Comparison of ENCODE assay signal across 1 cellular context in genomic region chr19:18385675-18386542, GRCh38.
TF ChIP-seq lines count a peak whose summit lies in the region.

Gene GDF15 (plus strand): TSS chr19:18386158. CDS start chr19:18386190, 32 bp downstream.

TF ChIP-seq in K562, 482 proteins besides CTCF, POLR2A, EP300 and RAD21 (continued from another document and continues in another):
- no peak for TF ChIP-seq ARID3A (IDR thresholded peaks at IDR 0.05; ENCODE audit: borderline replicate concordance, low read depth, low read length)
- TF ChIP-seq TSC22D4 (tag; IDR thresholded peaks at IDR 0.05) = no peak
- TF ChIP-seq THRAP3 (IDR thresholded peaks at IDR 0.05; ENCODE audit: borderline replicate concordance) = no peak; the same call in 1 of the 2 replicates
- no peak; the same call in 1 of the 2 replicates for TF ChIP-seq ZNF766 (CRISPR knock-in tag; conservative IDR thresholded peaks at IDR 0.05)
- TF ChIP-seq PYGO2 (tag; IDR thresholded peaks at IDR 0.05) = peak; percentile 16; the same call in 1 of the 2 replicates
- TF ChIP-seq RFX7 (CRISPR knock-in tag; IDR thresholded peaks at IDR 0.05) = no peak
- peak; percentile 88 for TF ChIP-seq CXXC5 (CRISPR knock-in tag; IDR thresholded peaks at IDR 0.05)
- TF ChIP-seq SAFB (IDR thresholded peaks at IDR 0.05; ENCODE audit: borderline replicate concordance, low read depth, low read length) = no peak
- TF ChIP-seq CBX3 (IDR thresholded peaks at IDR 0.05; ENCODE audit: borderline replicate concordance in 1 of 2, low read length in 2 of 2) = peak in 1 of 2 experiments; percentile 93; a peak in 2 of 3 replicates
- TF ChIP-seq ZNF592 (IDR thresholded peaks at IDR 0.05) = no peak; the same call in none of the 2 replicates
- no peak for TF ChIP-seq XRCC3 (IDR thresholded peaks at IDR 0.05)
- TF ChIP-seq ZBTB17 (CRISPR knock-in tag; IDR thresholded peaks at IDR 0.05) = peak; percentile 83
- peak; percentile 98 for TF ChIP-seq RBM22 (IDR thresholded peaks at IDR 0.05; ENCODE audit: low read depth, low read length, poor library complexity, severe bottlenecking)
- peak; percentile 55 for TF ChIP-seq ZFP36 (IDR thresholded peaks at IDR 0.05; ENCODE audit: low read depth, low read length, partially characterized antibody)
- TF ChIP-seq RUNX1 (IDR thresholded peaks at IDR 0.05; ENCODE audit: low read depth) = 0 out of 2 replicates have a peak, but pooled peaks have one; percentile 28
- TF ChIP-seq MEF2A (IDR thresholded peaks at IDR 0.05; ENCODE audit: control insufficient read depth, low read depth, low read length) = 0 out of 2 replicates have a peak, but pooled peaks have one; percentile 24
- TF ChIP-seq PRPF4 (IDR thresholded peaks at IDR 0.05; ENCODE audit: insufficient read depth, low read depth, low read length, poor library complexity, severe bottlenecking) = peak; percentile 61
- TF ChIP-seq CHD1 (IDR thresholded peaks at IDR 0.05; ENCODE audit: low read length) = no peak
- peak; percentile 92 for TF ChIP-seq ZNF511 (CRISPR knock-in tag; IDR thresholded peaks at IDR 0.05)
- TF ChIP-seq NCOA1 (IDR thresholded peaks at IDR 0.05; ENCODE audit: low read depth) = peak; percentile 56
- peak; percentile 44; the same call in 1 of the 2 replicates for TF ChIP-seq STAT5A (IDR thresholded peaks at IDR 0.05; ENCODE audit: borderline replicate concordance, low read length)
- no peak for TF ChIP-seq NR2F6 (CRISPR knock-in tag; IDR thresholded peaks at IDR 0.05)
- peak; percentile 90; the same call in 1 of the 2 replicates for TF ChIP-seq LARP7 (IDR thresholded peaks at IDR 0.05)
- peak; percentile 76 for TF ChIP-seq NR2C1 (IDR thresholded peaks at IDR 0.05)
- peak; percentile 85 for TF ChIP-seq NR2C1 (tag; IDR thresholded peaks at IDR 0.05)
- TF ChIP-seq HNRNPK (IDR thresholded peaks at IDR 0.05; ENCODE audit: low read depth, low read length, poor library complexity, severe bottlenecking) = no peak
- 0 out of 2 replicates have a peak, but pooled peaks have one; percentile 41 for TF ChIP-seq PTTG1 (tag; IDR thresholded peaks at IDR 0.05; ENCODE audit: low read depth)
- peak; percentile 95 for TF ChIP-seq LCOR (CRISPR knock-in tag; IDR thresholded peaks at IDR 0.05)
- 0 out of 2 replicates have a peak, but pooled peaks have one; percentile 73 for TF ChIP-seq PRMT5 (CRISPR knock-in tag; IDR thresholded peaks at IDR 0.05)
- peak; percentile 64; the same call in 1 of the 2 replicates for TF ChIP-seq CGGBP1 (CRISPR knock-in tag; IDR thresholded peaks at IDR 0.05)
- peak; percentile 80 for TF ChIP-seq NCOR1 (IDR thresholded peaks at IDR 0.05)
- TF ChIP-seq ZNF3 (CRISPR knock-in tag; IDR thresholded peaks at IDR 0.05) = no peak
- TF ChIP-seq ZNF347 (CRISPR knock-in tag; IDR thresholded peaks at IDR 0.05; ENCODE audit: low read depth) = no peak
- peak; percentile 49 to 84; a peak in 3 of 4 replicates for TF ChIP-seq TEAD1 (CRISPR knock-in tag; IDR thresholded peaks at IDR 0.05)
- TF ChIP-seq AFF1 (IDR thresholded peaks at IDR 0.05; ENCODE audit: low read depth in 1 of 2, partially characterized antibody in 2 of 2) = peak; percentile 83 to 94
- 0 out of 2 replicates have a peak, but pooled peaks have one; percentile 31 for TF ChIP-seq STAG1 (CRISPR knock-in tag; IDR thresholded peaks at IDR 0.05; ENCODE audit: borderline replicate concordance)
- TF ChIP-seq MTF1 (CRISPR knock-in tag; IDR thresholded peaks at IDR 0.05; ENCODE audit: borderline replicate concordance) = no peak
- TF ChIP-seq GATAD2B (IDR thresholded peaks at IDR 0.05; ENCODE audit: borderline replicate concordance) = peak; percentile 89; the same call in 1 of the 2 replicates
- peak; percentile 54 for TF ChIP-seq ZFX (CRISPR knock-in tag; IDR thresholded peaks at IDR 0.05)
- TF ChIP-seq ARID1B (IDR thresholded peaks at IDR 0.05) = peak; percentile 48; the same call in 1 of the 2 replicates
- peak; percentile 91 to 98 for TF ChIP-seq NONO (IDR thresholded peaks at IDR 0.05; ENCODE audit: low read depth in 2 of 2, low read length in 1 of 2)
- TF ChIP-seq ZNF24 (IDR thresholded peaks at IDR 0.05) = peak; percentile 76
- TF ChIP-seq SP2 (IDR thresholded peaks at IDR 0.05; ENCODE audit: extremely low read depth, low read depth, low read length, poor library complexity, severe bottlenecking) = no peak
- TF ChIP-seq ADNP (tag; IDR thresholded peaks at IDR 0.05) = peak; percentile 91
- TF ChIP-seq HCFC1 (IDR thresholded peaks at IDR 0.05; ENCODE audit: low read depth, low read length) = peak; percentile 61
- TF ChIP-seq ZNF124 (CRISPR knock-in tag; IDR thresholded peaks at IDR 0.05) = no peak
- no peak for TF ChIP-seq ZNF398 (CRISPR knock-in tag; IDR thresholded peaks at IDR 0.05)
- TF ChIP-seq FOXJ2 (tag; IDR thresholded peaks at IDR 0.05) = peak; percentile 92; the same call in 1 of the 2 replicates
- peak in 1 of 2 experiments; percentile 53; a peak in 1 of 4 replicates for TF ChIP-seq HDAC1 (IDR thresholded peaks at IDR 0.05)
- TF ChIP-seq SMARCE1 (IDR thresholded peaks at IDR 0.05) = no peak; the same call in 1 of the 2 replicates
- peak in 2 of 3 experiments; percentile 59 to 88; a peak in 3 of 6 replicates for TF ChIP-seq ZBTB11 (CRISPR knock-in tag; IDR thresholded peaks at IDR 0.05)
- TF ChIP-seq BHLHE40 (IDR thresholded peaks at IDR 0.05; ENCODE audit: low read length) = peak; percentile 76
- no peak for TF ChIP-seq FOXJ3 (CRISPR knock-in tag; IDR thresholded peaks at IDR 0.05)
- no peak for TF ChIP-seq ZNF277 (CRISPR knock-in tag; IDR thresholded peaks at IDR 0.05; ENCODE audit: borderline replicate concordance)
